Comparison of ENCODE assay signal across 21 cellular contexts in the genomic region with DNA sequence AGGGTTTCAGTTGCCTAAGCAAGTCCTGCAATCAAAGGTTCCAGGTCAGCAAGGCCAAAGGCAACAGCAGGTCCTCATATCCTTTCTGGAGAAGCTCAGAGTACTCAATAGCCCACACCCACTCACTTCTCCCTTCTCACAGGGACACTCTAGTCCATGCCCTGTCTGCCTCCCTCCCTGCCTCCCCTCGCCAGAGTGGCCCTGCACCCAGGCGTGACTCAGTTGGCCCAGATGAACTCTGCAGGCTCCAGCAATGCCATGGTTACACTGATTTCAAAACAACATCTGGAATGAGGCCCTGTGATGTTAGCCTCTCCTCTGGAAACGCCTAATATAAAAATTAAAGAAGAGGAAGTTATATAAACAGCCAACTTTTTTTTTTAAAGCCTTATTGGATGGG. TPM values are rescaled to one million over a fixed set of nuclear protein-coding genes. Genes with fewer than 3 reads are reported as not detected.
DNase-seq lines count a peak whose midpoint lies in the region; ATAC-seq and TF ChIP-seq lines count a peak whose summit lies in the region.
"Had no signal": no experiment of that assay in that cellular context is flagged by ENCODE, and none has a peak within 500 bp of the region (broad histone marks: within the 10 kb centered on the region; RNA-seq: fewer than 3 reads in every experiment).

No MANE protein-coding gene starts in this region.

- TF ChIP-seq EP300 in gastroesophageal sphincter (IDR thresholded peaks at IDR 0.05) (no peak), upper lobe of left lung (IDR thresholded peaks at IDR 0.05) (no peak)

- H3K27ac ChIP-seq in RWPE2 (ENCODE audit: poor library complexity, severe bottlenecking) = no peak overlapping the region
- H3K27ac ChIP-seq in gastroesophageal sphincter = peak overlapping the region in 3 of 4 donors; percentile 56 to 60 (median 59)
- H3K27ac ChIP-seq in upper lobe of left lung = peak overlapping the region in 2 of 4 donors; percentile 4 to 59

- 50 to 59% methylated on average over 1 to 3 of the region's 3 CpGs for WGBS in gastroesophageal sphincter (ENCODE audit: low coverage in 1 of 2), 2 donors
- WGBS in upper lobe of left lung, 2 donors = 30 to 37% methylated on average over 3 of the region's 3 CpGs

- H3K4me3 ChIP-seq in RWPE2 (ENCODE audit: severe bottlenecking) (no peak overlapping the region), gastroesophageal sphincter (no peak overlapping the region), mucosa of descending colon (no peak overlapping the region), upper lobe of left lung (no peak overlapping the region)
- H3K4me3 ChIP-seq: smooth muscle cell had no signal

- H3K27me3 ChIP-seq in RWPE2 (ENCODE audit: insufficient read depth, poor library complexity, severe bottlenecking) (no peaks in the 10 kb centered on the region), gastroesophageal sphincter (no peaks in the 10 kb centered on the region), upper lobe of left lung (no peaks in the 10 kb centered on the region)

- TF ChIP-seq POLR2A in gastroesophageal sphincter (IDR thresholded peaks at IDR 0.05) (no peak), upper lobe of left lung (IDR thresholded peaks at IDR 0.05) (no peak)

- ATAC-seq in RWPE2 (ENCODE audit: low read depth) (peak; percentile 19; the same call in 1 of the 3 replicates), gastroesophageal sphincter (peak; percentile 93), mucosa of descending colon (peak; percentile 36), upper lobe of left lung (ENCODE audit: low FRiP score in 2 of 2) (peak; percentile 51 to 90), GM18519 (IDR thresholded peaks at IDR 0.05; ENCODE audit: low FRiP score, unreplicated experiment) (no peak), HG02852 (IDR thresholded peaks at IDR 0.05; ENCODE audit: unreplicated experiment) (no peak), GM21447 (IDR thresholded peaks at IDR 0.05; ENCODE audit: unreplicated experiment) (no peak)

- TF ChIP-seq CTCF in RWPE2 (IDR thresholded peaks at IDR 0.05; ENCODE audit: poor library complexity, severe bottlenecking) (no peak), gastroesophageal sphincter (IDR thresholded peaks at IDR 0.05) (no peak), mucosa of descending colon (IDR thresholded peaks at IDR 0.05) (no peak), upper lobe of left lung (IDR thresholded peaks at IDR 0.05) (no peak)

- H3K36me3 ChIP-seq in RWPE2 (ENCODE audit: low read depth) (no peaks in the 10 kb centered on the region), gastroesophageal sphincter (no peaks in the 10 kb centered on the region), mucosa of descending colon (ENCODE audit: low read depth) (no peaks in the 10 kb centered on the region), upper lobe of left lung (peaks cover 0 to 13% (median 0%) of the 10 kb centered on the region in 4 donors)

- H3K9me3 ChIP-seq in RWPE2 (ENCODE audit: severe bottlenecking) = no peaks in the 10 kb centered on the region
- no peaks in the 10 kb centered on the region for H3K9me3 ChIP-seq in gastroesophageal sphincter
- H3K9me3 ChIP-seq in mucosa of descending colon = no peaks in the 10 kb centered on the region
- H3K9me3 ChIP-seq in upper lobe of left lung = no peaks in the 10 kb centered on the region

- H3K4me1 ChIP-seq in RWPE2 (ENCODE audit: insufficient read depth, poor library complexity, severe bottlenecking) (no peaks in the 10 kb centered on the region), gastroesophageal sphincter (peaks cover 0 to 11% (median 9%) of the 10 kb centered on the region in 3 donors), mucosa of descending colon (ENCODE audit: low read depth) (no peaks in the 10 kb centered on the region), upper lobe of left lung (peaks cover 0 to 8% (median 1%) of the 10 kb centered on the region in 4 donors)

- DNase-seq in RWPE2 (ENCODE audit: low spot score) (no peak), mucosa of descending colon (peak in 1 of 3 donors; percentile 54), upper lobe of left lung (peak in 1 of 2 donors; percentile 47)
- DNase-seq in activated CD4-positive, alpha-beta T cell treated with anti-CD3 and anti-CD28 coated beads for 48 hours = no peak
- DNase-seq: activated CD4-positive, alpha-beta T cell treated with anti-CD3 and anti-CD28 coated beads, Interleukin-2, amount 10 ng/mL, durations not matched to agents 7 days and 5 days; activated CD8-positive, alpha-beta memory T cell treated with anti-CD3 and anti-CD28 coated beads, Interleukin-2, amount 50 U/mL, for 48 hours; activated gamma-delta T cell; DND-41; effector CD4-positive, alpha-beta T cell; KG1; MV-4-11; NCI-H1930; NCI-H446 treated with DMSO at 0.1 percent for 48 hours; nephron progenitor cell; posterior cingulate gyrus; stimulated activated CD4-positive, alpha-beta T cell treated with anti-CD3 and anti-CD28 coated beads, Interleukin-4, amount 100 ng/mL, for 1 hour had no signal

- intact Hi-C loops in mucosa of descending colon (cut with DNase I, micrococcal nuclease) = no loop called here

RNA-seq across cellular contexts. Expression of a gene that starts 32.9 kb away (rescaled TPM):
- total RNA-seq in gastroesophageal sphincter (10 to 100 TPM; 15.0 to 35.2 (median 23.6) TPM), mucosa of descending colon (1 to 10 TPM; 6.2 to 9.5 (median 8.4) TPM), upper lobe of left lung (100 to 1,000 TPM in 1 of 6 donors, 10 to 100 TPM in 5; 18.9 to 102 (median 31.8) TPM)

Comparison
In these comparisons a context has a peak if more than half of its experiments do, and no peak if none do; other contexts are left out.
1. ATAC-seq: peak in RWPE2 (single experiment), gastroesophageal sphincter (single experiment), mucosa of descending colon (single experiment) and upper lobe of left lung (2 of 2); none in GM18519 (single experiment), HG02852 (single experiment) and GM21447 (single experiment).